11 cellular contexts compared by ENCODE assay signal in genomic region chr7:134879815-134880475, GRCh38.
"Had no signal": no experiment of that assay in that cellular context is flagged by ENCODE, and none has a peak within 500 bp of the region (broad histone marks: within the 10 kb centered on the region; RNA-seq: fewer than 3 reads in every experiment).

No MANE protein-coding gene starts in this region.

- H3K4me1 ChIP-seq: psoas muscle had no signal

- H3K27me3 ChIP-seq: heart right ventricle, neutrophil had no signal

- ATAC-seq: naive thymus-derived CD4-positive, alpha-beta T cell; psoas muscle; sciatic nerve had no signal

- H3K27ac ChIP-seq: neutrophil, psoas muscle had no signal

- DNase-seq: activated CD4-positive, alpha-beta T cell treated with anti-CD3 and anti-CD28 coated beads, Interleukin-2, amount 10 ng/mL, durations not matched to agents 7 days and 5 days; activated CD4-positive, CD25-positive, alpha-beta regulatory T cell; activated CD8-positive, alpha-beta memory T cell treated with anti-CD3 and anti-CD28 coated beads for 24 hours; heart right ventricle; naive thymus-derived CD4-positive, alpha-beta T cell; psoas muscle; stimulated activated CD4-positive, alpha-beta T cell treated with anti-CD3 and anti-CD28 coated beads, Interleukin-2, amount 100 ng/mL, for 48 hours; stimulated activated naive CD4-positive, alpha-beta T cell treated with Interleukin-2 at 50 U/mL for 16 hours; T-helper 2 cell had no signal

- H3K4me3 ChIP-seq: heart right ventricle, psoas muscle had no signal

- H3K9me3 ChIP-seq: heart right ventricle, neutrophil, psoas muscle had no signal

- H3K36me3 ChIP-seq: neutrophil had no signal
